8 cellular contexts compared by ENCODE assay signal in the genomic region with DNA sequence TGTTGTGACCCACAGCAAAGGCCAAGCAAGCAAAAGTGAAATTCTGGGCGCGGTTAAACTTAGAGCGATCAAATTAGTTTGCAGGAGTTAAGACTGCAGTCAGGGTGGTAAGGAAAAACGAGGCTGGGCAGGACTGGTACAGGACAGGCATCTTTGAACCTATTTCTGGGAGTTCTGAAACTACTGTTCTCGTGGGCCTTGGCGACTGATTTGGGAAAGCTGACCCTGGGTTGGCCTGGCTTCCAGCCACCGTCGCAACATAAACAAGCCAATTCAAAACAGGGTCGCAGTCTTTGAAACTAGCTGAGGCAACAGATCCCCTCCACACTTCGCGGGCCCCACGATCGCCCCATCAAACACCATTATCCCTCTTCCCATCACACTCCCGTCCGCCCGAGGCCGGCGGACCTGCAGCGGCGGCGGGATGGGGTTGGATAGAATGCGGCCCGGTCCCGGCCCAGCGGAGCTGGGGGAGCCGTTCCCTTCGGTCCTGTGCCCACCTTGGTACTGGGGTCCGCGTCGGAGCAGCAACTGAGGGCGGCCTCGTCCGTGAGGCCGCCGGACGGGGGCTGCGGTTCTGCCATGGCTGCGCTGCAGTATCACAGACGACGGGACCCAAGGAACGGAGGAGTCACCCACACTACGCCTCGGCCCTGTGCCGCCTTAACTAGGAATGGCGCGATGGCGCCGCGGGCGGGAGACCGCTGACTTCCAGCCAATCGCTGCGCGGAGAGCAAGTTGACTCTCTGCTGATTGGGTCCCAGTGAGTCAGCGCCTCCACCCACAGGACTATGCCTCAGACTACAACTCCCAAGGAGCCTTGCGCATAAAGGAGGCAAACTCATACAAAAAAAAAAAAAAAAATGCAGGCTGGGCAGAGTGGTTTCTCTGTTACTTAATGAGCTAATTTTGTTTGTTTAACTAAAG. TPM values are rescaled to one million over a fixed set of nuclear protein-coding genes. Genes with fewer than 3 reads are reported as not detected.
DNase-seq lines count a peak whose midpoint lies in the region; ATAC-seq and TF ChIP-seq lines count a peak whose summit lies in the region.

Gene GLO1 (minus strand): TSS at position 675 of the 927 bp plus-strand sequence. CDS start 91 bp downstream, at position 584.

- peak within 1 kb of the TSS; percentile 64 for H3K27ac ChIP-seq in ACC112 (ENCODE audit: low read depth, low read length)
- peak within 1 kb of the TSS; percentile 83 for H3K27ac ChIP-seq in VCaP
- H3K27ac ChIP-seq in breast epithelium, result peak within 1 kb of the TSS; percentile 91 to 97
- H3K27ac ChIP-seq in iPS-18a (ENCODE audit: low read length), result peak within 1 kb of the TSS; percentile 67

- H3K36me3 ChIP-seq in ACC112 (ENCODE audit: insufficient read depth, low read length), result peaks cover 16% of the 10 kb centered on the region
- H3K36me3 ChIP-seq in breast epithelium, result no peaks in the 10 kb centered on the region
- no peaks in the 10 kb centered on the region for H3K36me3 ChIP-seq in iPS-18a (ENCODE audit: control insufficient read depth, low read depth, low read length)
- no peaks in the 10 kb centered on the region for H3K36me3 ChIP-seq in skeletal muscle satellite cell (ENCODE audit: insufficient read depth, low read length)

- H3K4me1 ChIP-seq in ACC112 (ENCODE audit: control insufficient read depth, insufficient read depth, low read length, unreplicated experiment), result no peaks in the 10 kb centered on the region
- no peaks in the 10 kb centered on the region for H3K4me1 ChIP-seq in breast epithelium
- H3K4me1 ChIP-seq in iPS-18a (ENCODE audit: control insufficient read depth, low read depth, low read length), result no peaks in the 10 kb centered on the region
- H3K4me1 ChIP-seq in skeletal muscle satellite cell (ENCODE audit: control insufficient read depth, insufficient read depth, low read length), result no peaks in the 10 kb centered on the region

- peak; percentile 75 for TF ChIP-seq POLR2A in breast epithelium (IDR thresholded peaks at IDR 0.05)

- H3K9me3 ChIP-seq in breast epithelium, result peaks cover 5 to 12% of the 10 kb centered on the region in 2 donors
- H3K9me3 ChIP-seq in iPS-18a (ENCODE audit: control insufficient read depth, low read depth, low read length), result no peaks in the 10 kb centered on the region
- peaks cover 3% of the 10 kb centered on the region for H3K9me3 ChIP-seq in skeletal muscle satellite cell (replicated peaks; ENCODE audit: low read length)

- peaks cover 47% of the 10 kb centered on the region for H3K79me2 ChIP-seq in ACC112 (ENCODE audit: control insufficient read depth, insufficient read depth, low read length, unreplicated experiment)

- H3K4me2 ChIP-seq in skeletal muscle satellite cell (ENCODE audit: low read length), result peak within 1 kb of the TSS; percentile 89

- intact Hi-C loops in breast epithelium (cut with DNase I; ENCODE audit: low total_unique reads), result no loop called here

- H3K4me3 ChIP-seq in ACC112 (ENCODE audit: low read depth, low read length) (peak within 1 kb of the TSS; percentile 91), breast epithelium (peak within 1 kb of the TSS; percentile 55 to 95 (median 64)), iPS-18a (ENCODE audit: low read length) (peak within 1 kb of the TSS; percentile 88), skeletal muscle satellite cell (ENCODE audit: low read length) (peak within 1 kb of the TSS; percentile 78)

- H2AFZ ChIP-seq in ACC112 (ENCODE audit: low read length, unreplicated experiment), result peak within 1 kb of the TSS; percentile 92

- no peak for TF ChIP-seq CTCF in VCaP (conservative IDR thresholded peaks at IDR 0.05)
- TF ChIP-seq CTCF in breast epithelium (IDR thresholded peaks at IDR 0.05), result no peak

- DNase-seq in NCI-H2196 treated with DMSO at 0.1 percent for 48 hours (lab: John Stamatoyannopoulos, UW; ENCODE audit: unreplicated experiment), result peak; percentile 96
- peak; percentile 97 to 99 for DNase-seq in breast epithelium (ENCODE audit: low spot score in 2 of 2)

- ATAC-seq in GM18870 (IDR thresholded peaks at IDR 0.05; ENCODE audit: unreplicated experiment), result peak; percentile 98
- ATAC-seq in HG03135 (IDR thresholded peaks at IDR 0.05; ENCODE audit: unreplicated experiment), result peak; percentile 99

- peak within 1 kb of the TSS; percentile 88 for H3K9ac ChIP-seq in iPS-18a (ENCODE audit: low read length)
- H3K9ac ChIP-seq in skeletal muscle satellite cell (ENCODE audit: low read depth, low read length), result peak within 1 kb of the TSS; percentile 87

- peaks cover 6% of the 10 kb centered on the region; the same call in 1 of the 2 replicates for H3K27me3 ChIP-seq in ACC112 (ENCODE audit: insufficient read depth, low read length)
- H3K27me3 ChIP-seq in breast epithelium, result no peaks in the 10 kb centered on the region
- H3K27me3 ChIP-seq in iPS-18a (ENCODE audit: control insufficient read depth, insufficient read depth, low read length), result no peaks in the 10 kb centered on the region
- H3K27me3 ChIP-seq in skeletal muscle satellite cell (ENCODE audit: control insufficient read depth, insufficient read depth, low read length), result peaks cover 4% of the 10 kb centered on the region

RNA-seq across cellular contexts. Expression of gene GLO1, which starts in this region (rescaled TPM):
- 100 to 1,000 TPM in 1 of 3 donors, 10 to 100 TPM in 2; 59.0 to 113 (median 79.3) TPM for total RNA-seq in breast epithelium
- total RNA-seq in skeletal muscle satellite cell (2012; rRNA removed), result 160 and 184 TPM in 2 replicates

Comparison
In these comparisons a context has a peak if more than half of its experiments do, and no peak if none do; other contexts are left out.
1. Peak in every context shown above with its lines: DNase-seq, ATAC-seq, H3K4me3 ChIP-seq and H3K27ac ChIP-seq.